In the genomic region with DNA sequence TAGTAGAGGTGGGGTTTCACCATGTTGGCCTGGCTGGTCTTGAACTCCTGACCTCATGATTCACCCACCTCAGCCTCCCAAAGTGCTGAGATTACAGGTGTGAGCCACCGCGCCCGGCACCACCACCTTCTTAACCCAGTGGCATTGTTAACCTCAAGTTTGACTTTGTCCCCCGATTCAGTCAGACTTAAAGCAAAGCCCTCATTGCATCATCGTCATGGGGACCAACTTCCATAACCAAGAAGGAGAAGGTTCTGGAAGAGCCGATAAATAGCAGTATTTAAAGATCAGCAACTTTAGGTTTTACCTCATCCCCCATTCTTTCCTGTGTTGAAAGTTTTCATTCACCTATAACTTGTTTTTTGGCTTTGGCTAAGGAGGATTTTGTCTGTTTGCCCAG, we compare ENCODE assay signal across 27 cellular contexts. TPM values are rescaled to one million over a fixed set of nuclear protein-coding genes. Genes with fewer than 3 reads are reported as not detected.
"Had no signal": no experiment of that assay in that cellular context is flagged by ENCODE, and none has a peak within 500 bp of the region (broad histone marks: within the 10 kb centered on the region; RNA-seq: fewer than 3 reads in every experiment).

No MANE protein-coding gene starts in this region.

- ATAC-seq: activated CD8-positive, alpha-beta memory T cell treated with anti-CD3 and anti-CD28 coated beads, Interleukin-2, amount 10 ng/mL, durations not matched to agents 7 days and 5 days; activated T-cell treated with anti-CD3 and anti-CD28 coated beads, Interleukin-2, amount 50 U/mL, for 4 hours; T-helper 17 cell; WTC11 had no signal

- H3K4me3 ChIP-seq: cardiac muscle cell, MG63, Peyer's patch, SJSA1 had no signal

- H3K27me3 ChIP-seq: brain microvascular endothelial cell, cardiac muscle cell, MG63, Peyer's patch, SJSA1 had no signal

- H3K9me3 ChIP-seq: MG63, Peyer's patch, SJSA1 had no signal

- H3K27me3 Mint-ChIP-seq: activated CD8-positive, alpha-beta memory T cell treated with anti-CD3 and anti-CD28 coated beads, Interleukin-2, amount 10 ng/mL, durations not matched to agents 7 days and 5 days; activated naive CD4-positive, alpha-beta T cell treated with anti-CD3 and anti-CD28 coated beads, Interleukin-2, amount 10 ng/mL, durations not matched to agents 7 days and 5 days; activated naive CD8-positive, alpha-beta T cell treated with anti-CD3 and anti-CD28 coated beads for 36 hours; T-helper 17 cell had no signal

- DNase-seq: activated CD4-positive, alpha-beta T cell treated with anti-CD3 and anti-CD28 coated beads for 48 hours; activated CD4-positive, alpha-beta T cell treated with anti-CD3 and anti-CD28 coated beads, Interleukin-2, amount 50 U/mL, for 48 hours; activated CD4-positive, CD25-positive, alpha-beta regulatory T cell treated with anti-CD3 and anti-CD28 coated beads, Interleukin-2, amount 50 U/mL, for 72 hours; activated CD8-positive, alpha-beta memory T cell treated with anti-CD3 and anti-CD28 coated beads, Interleukin-2, amount 10 ng/mL, durations not matched to agents 7 days and 5 days; activated gamma-delta T cell treated with Interleukin-2 at 50 U/mL for 16 hours; activated naive CD4-positive, alpha-beta T cell treated with anti-CD3 and anti-CD28 coated beads, Interleukin-2, amount 10 ng/mL, durations not matched to agents 7 days and 5 days; activated naive CD8-positive, alpha-beta T cell treated with anti-CD3 and anti-CD28 coated beads for 36 hours; activated T-cell treated with anti-CD3 and anti-CD28 coated beads, Interleukin-2, amount 50 U/mL, for 4 hours; brain microvascular endothelial cell; cerebellar nuclear complex; MG63; MV-4-11; NCI-H1092 treated with DMSO at 0.1 percent for 48 hours; NCI-H1417 treated with DMSO at 0.1 percent for 48 hours; NCI-H1694 treated with DMSO at 0.1 percent for 48 hours; NCI-H2029 treated with DMSO at 0.1 percent for 48 hours; NCI-H345; NCI-H510A treated with DMSO at 0.1 percent for 48 hours; NCI-H69; Peyer's patch; SHP77; T-helper 17 cell; T-helper 9 cell had no signal

- H3K9me3 Mint-ChIP-seq: activated naive CD4-positive, alpha-beta T cell treated with anti-CD3 and anti-CD28 coated beads, Interleukin-2, amount 10 ng/mL, durations not matched to agents 7 days and 5 days; activated naive CD8-positive, alpha-beta T cell treated with anti-CD3 and anti-CD28 coated beads for 36 hours; activated T-cell treated with anti-CD3 and anti-CD28 coated beads, Interleukin-2, amount 50 U/mL, for 4 hours; activated T-helper 2 cell treated with anti-CD3 and anti-CD28 coated beads, Interferon-gamma antibody, Interleukin-2, Interleukin-4, amounts not matched to agents 10 μg/mL and 5 μg/mL and 100 μg/mL, durations not matched to agents 14 hours and 24 hours and 36 hours; WTC11 had no signal

- H3K27ac ChIP-seq: brain microvascular endothelial cell, cardiac muscle cell, Peyer's patch, SJSA1 had no signal

- H3K27ac Mint-ChIP-seq: activated CD8-positive, alpha-beta memory T cell treated with anti-CD3 and anti-CD28 coated beads, Interleukin-2, amount 10 ng/mL, durations not matched to agents 7 days and 5 days; activated naive CD4-positive, alpha-beta T cell treated with anti-CD3 and anti-CD28 coated beads, Interleukin-2, amount 10 ng/mL, durations not matched to agents 7 days and 5 days; activated naive CD8-positive, alpha-beta T cell treated with anti-CD3 and anti-CD28 coated beads for 36 hours; activated T-helper 2 cell treated with anti-CD3 and anti-CD28 coated beads, Interferon-gamma antibody, Interleukin-2, Interleukin-4, amounts not matched to agents 10 μg/mL and 5 μg/mL and 100 μg/mL, durations not matched to agents 14 hours and 24 hours and 36 hours; WTC11 had no signal

- H3K4me3 Mint-ChIP-seq: activated CD8-positive, alpha-beta memory T cell treated with anti-CD3 and anti-CD28 coated beads, Interleukin-2, amount 10 ng/mL, durations not matched to agents 7 days and 5 days; activated naive CD4-positive, alpha-beta T cell treated with anti-CD3 and anti-CD28 coated beads, Interleukin-2, amount 10 ng/mL, durations not matched to agents 7 days and 5 days; activated naive CD8-positive, alpha-beta T cell treated with anti-CD3 and anti-CD28 coated beads for 36 hours; activated T-cell treated with anti-CD3 and anti-CD28 coated beads, Interleukin-2, amount 50 U/mL, for 4 hours; T-helper 17 cell; WTC11 had no signal

RNA-seq across cellular contexts. Expression of a gene that starts 41.6 kb away (rescaled TPM):
- total RNA-seq: cardiac muscle cell, SJSA1 had no signal
